ENCODE assay signal across 1 cellular context in genomic region chr1:48371598-48371997, GRCh38.
TF ChIP-seq lines count a peak whose summit lies in the region.

No MANE protein-coding gene starts in this region.

TF ChIP-seq in GM23338, 12 proteins besides CTCF, POLR2A, EP300 and RAD21:
- TF ChIP-seq REST (IDR thresholded peaks at IDR 0.05; ENCODE audit: unreplicated experiment) (no peak), NANOG (IDR thresholded peaks at IDR 0.05; ENCODE audit: borderline replicate concordance) (no peak), JUNB (IDR thresholded peaks at IDR 0.05; ENCODE audit: unreplicated experiment) (no peak), POLR2AphosphoS5 (IDR thresholded peaks at IDR 0.05; ENCODE audit: low read depth) (no peak), ZNF462 (CRISPR knock-in tag; IDR thresholded peaks at IDR 0.05) (no peak), ZNF114 (CRISPR knock-in tag; IDR thresholded peaks at IDR 0.05) (no peak), CREB1 (CRISPR knock-in tag; IDR thresholded peaks at IDR 0.05; ENCODE audit: low read depth) (no peak), ETS1 (IDR thresholded peaks at IDR 0.05) (no peak), ZNF331 (CRISPR knock-in tag; IDR thresholded peaks at IDR 0.05; ENCODE audit: low read depth) (no peak), STAT1 (IDR thresholded peaks at IDR 0.05; ENCODE audit: unreplicated experiment) (no peak), EZH2 (IDR thresholded peaks at IDR 0.05; ENCODE audit: low read depth, unreplicated experiment) (no peak), EZH2phosphoT487 (IDR thresholded peaks at IDR 0.05; ENCODE audit: unreplicated experiment) (no peak)
